8 cellular contexts compared by ENCODE assay signal in genomic region chr6:17714879-17715860, GRCh38. TPM values are rescaled to one million over a fixed set of nuclear protein-coding genes. Genes with fewer than 3 reads are reported as not detected.
DNase-seq lines count a peak whose midpoint lies in the region; ATAC-seq and TF ChIP-seq lines count a peak whose summit lies in the region.

No MANE protein-coding gene starts in this region.

- no peaks in the 10 kb centered on the region for H3K9me3 Mint-ChIP-seq in CD4-positive, alpha-beta memory T cell

- no peak for TF ChIP-seq POLR2A in gastroesophageal sphincter (IDR thresholded peaks at IDR 0.05)

- peaks cover 5 to 7% (median 6%) of the 10 kb centered on the region in 4 donors for H3K4me1 Mint-ChIP-seq in CD4-positive, alpha-beta memory T cell

- TF ChIP-seq CTCF in foreskin keratinocyte (conservative IDR thresholded peaks at IDR 0.05) (no peak), gastroesophageal sphincter (IDR thresholded peaks at IDR 0.05) (no peak)

- no peak overlapping the region for H3K4me3 Mint-ChIP-seq in CD4-positive, alpha-beta memory T cell

- 45 to 76% methylated on average over 7 to 8 of the region's 10 CpGs for WGBS in gastroesophageal sphincter (ENCODE audit: low coverage in 1 of 2), 2 donors

- no peaks in the 10 kb centered on the region for H3K36me3 Mint-ChIP-seq in CD4-positive, alpha-beta memory T cell

- no peak for TF ChIP-seq EP300 in gastroesophageal sphincter (IDR thresholded peaks at IDR 0.05)

- POLR2A ChIA-PET in CD4-positive, alpha-beta memory T cell (lab: Charles Lee; ENCODE audit: partially characterized antibody), result interaction anchor here (1.7 to 1.9 kb wide), 2 partner anchors 8 to 13 kb away, joined by 6 to 7 read pairs; partner anchors contain the start of gene NUP153

- H3K27me3 ChIP-seq in CD4-positive, alpha-beta memory T cell (ENCODE audit: insufficient read depth, low read length), result no peaks in the 10 kb centered on the region
- H3K27me3 ChIP-seq in foreskin keratinocyte (no peaks in the 10 kb centered on the region), gastroesophageal sphincter (no peaks in the 10 kb centered on the region)

- H3K27me3 Mint-ChIP-seq in CD4-positive, alpha-beta memory T cell, result no peaks in the 10 kb centered on the region

- H3K27ac ChIP-seq in CD4-positive, alpha-beta memory T cell (ENCODE audit: low read depth, low read length), result no peak overlapping the region
- H3K27ac ChIP-seq in foreskin keratinocyte, result no peak overlapping the region
- H3K27ac ChIP-seq in gastroesophageal sphincter, result no peak overlapping the region

- no peak for DNase-seq in CD4-positive, alpha-beta memory T cell
- peak; percentile 13 for DNase-seq in UCSD-AML1 (lab: John Stamatoyannopoulos, UW; ENCODE audit: unreplicated experiment)
- peak; percentile 70 to 86 for DNase-seq in foreskin keratinocyte
- DNase-seq in NCI-H187 (lab: John Stamatoyannopoulos, UW), result no peak
- no peak for DNase-seq in NCI-H1048 (lab: John Stamatoyannopoulos, UW)

- peaks cover 3% of the 10 kb centered on the region for H3K4me1 ChIP-seq in CD4-positive, alpha-beta memory T cell (ENCODE audit: insufficient read depth, low read length)
- peaks cover 20% of the 10 kb centered on the region for H3K4me1 ChIP-seq in foreskin keratinocyte
- no peaks in the 10 kb centered on the region for H3K4me1 ChIP-seq in gastroesophageal sphincter

- CTCF ChIA-PET in CD4-positive, alpha-beta memory T cell (lab: Charles Lee; ENCODE audit: partially characterized antibody), result interaction anchor here (1.0 to 4.4 kb wide), 4 partner anchors 8 to 89 kb away, joined by 3 to 20 read pairs (median 5); partner anchors contain the start of gene NUP153

- ATAC-seq in GM19463 (IDR thresholded peaks at IDR 0.05; ENCODE audit: unreplicated experiment) (peak; percentile 87), HG03520 (IDR thresholded peaks at IDR 0.05; ENCODE audit: unreplicated experiment) (peak; percentile 91), foreskin keratinocyte (peak; percentile 87), gastroesophageal sphincter (no peak)

- H3K4me3 ChIP-seq in CD4-positive, alpha-beta memory T cell (ENCODE audit: low read length in 2 of 2), result no peak overlapping the region
- no peak overlapping the region for H3K4me3 ChIP-seq in gastroesophageal sphincter

- H3K36me3 ChIP-seq in CD4-positive, alpha-beta memory T cell (ENCODE audit: insufficient read depth, low read length), result no peaks in the 10 kb centered on the region
- H3K36me3 ChIP-seq in gastroesophageal sphincter, result no peaks in the 10 kb centered on the region

- H3K27ac Mint-ChIP-seq in CD4-positive, alpha-beta memory T cell, result peak overlapping the region in 6 of 7 donors; percentile 2 to 65 (median 42)

- no peaks in the 10 kb centered on the region for H3K9me3 ChIP-seq in CD4-positive, alpha-beta memory T cell (ENCODE audit: control insufficient read depth in 1 of 2, low read length in 2 of 2)
- H3K9me3 ChIP-seq in gastroesophageal sphincter, result no peaks in the 10 kb centered on the region

- intact Hi-C loops in CD4-positive, alpha-beta memory T cell (cut with micrococcal nuclease), result no loop called here

RNA-seq across cellular contexts. Expression of gene NUP153, which starts 8.4 kb away (rescaled TPM):
- 10 to 100 TPM; 57.0 to 60.7 TPM for total RNA-seq in CD4-positive, alpha-beta memory T cell
- 1 to 10 TPM; 1.9 to 6.9 TPM for polyA plus RNA-seq in CD4-positive, alpha-beta memory T cell
- total RNA-seq in foreskin keratinocyte, result 48.5 and 56.8 TPM in 2 replicates
- 8.8 and 11.8 TPM in 2 replicates for polyA plus RNA-seq in foreskin keratinocyte
- total RNA-seq in gastroesophageal sphincter, result 10 to 100 TPM; 28.8 to 41.6 (median 31.2) TPM

Comparison
In these comparisons a context has a peak if more than half of its experiments do, and no peak if none do; other contexts are left out.
1. DNase-seq: peak in UCSD-AML1 (single experiment) and foreskin keratinocyte (2 of 2); none in CD4-positive, alpha-beta memory T cell (0 of 5), NCI-H187 (0 of 2) and NCI-H1048 (single experiment).